9 cellular contexts compared by ENCODE assay signal in genomic region chr3:193040836-193041672, GRCh38.
DNase-seq lines count a peak whose midpoint lies in the region; ATAC-seq, FAIRE-seq and TF ChIP-seq lines count a peak whose summit lies in the region.
"Had no signal": no experiment of that assay in that cellular context is flagged by ENCODE, and none has a peak within 500 bp of the region (broad histone marks: within the 10 kb centered on the region; RNA-seq: fewer than 3 reads in every experiment).

No MANE protein-coding gene starts in this region.

- DNase-seq in CD4-positive, alpha-beta T cell = peak in 1 of 10 experiments; percentile 0
- DNase-seq in LHCN-M2 (ENCODE audit: low read depth) (peak; percentile 41), RCC 7860 (ENCODE audit: low spot score) (peak; percentile 47), fibroblast of gingiva (ENCODE audit: low read depth) (peak; percentile 35), putamen (ENCODE audit: low spot score) (peak; percentile 4)
- DNase-seq in stimulated activated CD8-positive, alpha-beta memory T cell treated with anti-CD3 and anti-CD28 coated beads, Interleukin-4, amount 100 ng/mL, for 48 hours = no peak

- CTCF ChIA-PET in CD4-positive, alpha-beta T cell (lab: Charles Lee) = interaction anchor here (0.8 to 2.8 kb wide), 4 partner anchors 221 to 260 kb away, joined by 3 to 14 read pairs (median 4); no protein-coding TSS in a partner anchor

- H3K27ac ChIP-seq in CD4-positive, alpha-beta T cell (ENCODE audit: low read depth, low read length) = no peak overlapping the region

- intact Hi-C loops in CD4-positive, alpha-beta T cell (cut with DNase I, micrococcal nuclease) = loop anchor here (1.0 to 5.0 kb wide), 3 partner anchors 223 to 574 kb away; no protein-coding TSS in a partner anchor

- POLR2A ChIA-PET in CD4-positive, alpha-beta T cell (lab: Charles Lee) = no interaction called here

- no peak overlapping the region for H3K27ac Mint-ChIP-seq in CD4-positive, alpha-beta T cell
- H3K27ac Mint-ChIP-seq: IgD-negative memory B cell had no signal

- FAIRE-seq in RCC 7860 (lab: Jason Lieb, UNC) = peak; percentile 59

- ATAC-seq in CD4-positive, alpha-beta T cell (ENCODE audit: poor library complexity) = no peak
- peak; percentile 80 for ATAC-seq in GM18868 (IDR thresholded peaks at IDR 0.05; ENCODE audit: unreplicated experiment)
- no peak for ATAC-seq in GM18858 (IDR thresholded peaks at IDR 0.05; ENCODE audit: unreplicated experiment)

- no peak overlapping the region for H3K4me3 Mint-ChIP-seq in CD4-positive, alpha-beta T cell
- H3K4me3 Mint-ChIP-seq: IgD-negative memory B cell had no signal

- H3K9me3 ChIP-seq in CD4-positive, alpha-beta T cell (ENCODE audit: control insufficient read depth, low read length) = no peaks in the 10 kb centered on the region

- no peaks in the 10 kb centered on the region for H3K27me3 ChIP-seq in CD4-positive, alpha-beta T cell (ENCODE audit: control insufficient read depth, insufficient read depth, low read length)

- no peaks in the 10 kb centered on the region for H3K27me3 Mint-ChIP-seq in CD4-positive, alpha-beta T cell
- H3K27me3 Mint-ChIP-seq: IgD-negative memory B cell had no signal

- no peaks in the 10 kb centered on the region for H3K9me3 Mint-ChIP-seq in CD4-positive, alpha-beta T cell

- no peaks in the 10 kb centered on the region for H3K4me1 Mint-ChIP-seq in CD4-positive, alpha-beta T cell (ENCODE audit: low read depth)
- H3K4me1 Mint-ChIP-seq: IgD-negative memory B cell had no signal

- TF ChIP-seq CTCF in CD4-positive, alpha-beta T cell (IDR thresholded peaks at IDR 0.05) = peak; percentile 35

- H3K36me3 Mint-ChIP-seq in CD4-positive, alpha-beta T cell (ENCODE audit: low read depth) = no peaks in the 10 kb centered on the region
- H3K36me3 Mint-ChIP-seq: IgD-negative memory B cell had no signal
